In genomic region chr4:109164011-109164410, GRCh38 we compare ENCODE assay signal across 21 cellular contexts.
DNase-seq lines count a peak whose midpoint lies in the region; ATAC-seq and TF ChIP-seq lines count a peak whose summit lies in the region.
"Had no signal": no experiment of that assay in that cellular context is flagged by ENCODE, and none has a peak within 500 bp of the region (broad histone marks: within the 10 kb centered on the region; RNA-seq: fewer than 3 reads in every experiment).

No MANE protein-coding gene starts in this region.

- BruUV-seq in IMR-90 (replicated peaks; lab: Mats Ljungman, UMichigan), result no TSS peak

- no peak overlapping the region for H3K27ac ChIP-seq in IMR-90 (ENCODE audit: insufficient read depth, low read length)
- H3K27ac ChIP-seq: ascending aorta, tibial nerve had no signal

- no peaks in the 10 kb centered on the region for H3K9me1 ChIP-seq in IMR-90 (ENCODE audit: insufficient read depth, low read length)

- no peaks in the 10 kb centered on the region for H4K20me1 ChIP-seq in IMR-90 (ENCODE audit: insufficient read depth, low read length)

- no peaks in the 10 kb centered on the region for H3K27me3 ChIP-seq in IMR-90 (ENCODE audit: control insufficient read depth, insufficient read depth, low read length)
- no peaks in the 10 kb centered on the region for H3K27me3 ChIP-seq in kidney epithelial cell (ENCODE audit: control insufficient read depth, insufficient read depth, low read length)
- H3K27me3 ChIP-seq: ascending aorta, tibial nerve had no signal

- no peak overlapping the region for H4K8ac ChIP-seq in IMR-90 (ENCODE audit: low read depth in 2 of 2, low read length in 2 of 2)

- no peak for TF ChIP-seq RAD21 in IMR-90 (IDR thresholded peaks at IDR 0.05; ENCODE audit: low read length)

- in situ Hi-C loops in IMR-90 (cut with MboI; ENCODE audit: low sequenced_read_pairs), result no loop called here
- in situ Hi-C loops in GM13976 (cut with MboI; ENCODE audit: low sequenced_read_pairs, unreplicated experiment), result no loop called here

- no peaks in the 10 kb centered on the region for H3K36me3 ChIP-seq in IMR-90 (ENCODE audit: control insufficient read depth, insufficient read depth, low read length)
- no peaks in the 10 kb centered on the region for H3K36me3 ChIP-seq in kidney epithelial cell (ENCODE audit: control insufficient read depth, insufficient read depth, low read length)
- H3K36me3 ChIP-seq: ascending aorta, tibial nerve had no signal

- H3K4me2 ChIP-seq in IMR-90 (ENCODE audit: low read depth, low read length), result no peak overlapping the region
- H3K4me2 ChIP-seq: smooth muscle cell had no signal

- no peak overlapping the region for H2BK20ac ChIP-seq in IMR-90 (ENCODE audit: low read depth, low read length)

- no peak overlapping the region for H4K91ac ChIP-seq in IMR-90 (ENCODE audit: insufficient read depth, low read depth, low read length)

- H3K14ac ChIP-seq in IMR-90 (replicated peaks; ENCODE audit: low read depth, low read length), result no peak overlapping the region

- no peak overlapping the region for H3K56ac ChIP-seq in IMR-90 (ENCODE audit: extremely low read depth, insufficient read depth, low read length)

- no peak overlapping the region for H2AK9ac ChIP-seq in IMR-90 (replicated peaks; ENCODE audit: low read depth, low read length, poor library complexity)

- H3K79me1 ChIP-seq in IMR-90 (ENCODE audit: low read depth in 1 of 2, low read length in 2 of 2), result no peaks in the 10 kb centered on the region

- TF ChIP-seq CTCF in IMR-90 (conservative IDR thresholded peaks at IDR 0.05; ENCODE audit: low read depth, low read length) (no peak), choroid plexus epithelial cell (conservative IDR thresholded peaks at IDR 0.05; ENCODE audit: low read depth, low read length) (no peak), kidney epithelial cell (IDR thresholded peaks at IDR 0.05; ENCODE audit: insufficient read depth, low read length, poor library complexity, severe bottlenecking) (no peak), GM13976 (IDR thresholded peaks at IDR 0.05; ENCODE audit: borderline replicate concordance, control extremely low read depth, extremely low read depth, insufficient read depth, missing control alignments) (no peak)

- no peak overlapping the region for H2AK5ac ChIP-seq in IMR-90 (ENCODE audit: low read depth, low read length)

- H3K4ac ChIP-seq in IMR-90 (ENCODE audit: low read depth, low read length), result no peak overlapping the region

- H2BK5ac ChIP-seq in IMR-90 (ENCODE audit: low read depth, low read length, poor library complexity, severe bottlenecking), result no peak overlapping the region

- no peak overlapping the region for H3K9ac ChIP-seq in IMR-90 (ENCODE audit: low read depth, low read length)

- peak; percentile 5 for DNase-seq in IMR-90
- DNase-seq in choroid plexus epithelial cell (ENCODE audit: low read depth), result peak; percentile 68
- DNase-seq in kidney epithelial cell (ENCODE audit: low read depth), result peak; percentile 9
- peak; percentile 48 for DNase-seq in renal cortical epithelial cell (ENCODE audit: low read depth)
- no peak for DNase-seq in GM13976 (ENCODE audit: low spot score)
- DNase-seq in GF-D8 (lab: John Stamatoyannopoulos, UW), result no peak
- no peak for DNase-seq in NOMO-1 treated with dmso at 0.1 percent for 144 hours (lab: John Stamatoyannopoulos, UW; ENCODE audit: unreplicated experiment)
- DNase-seq: activated CD8-positive, alpha-beta memory T cell treated with anti-CD3 and anti-CD28 coated beads for 24 hours; effector CD4-positive, alpha-beta T cell; foreskin melanocyte; midbrain; MM.1S; NCI-H2029; NCI-H82; occipital lobe had no signal

- dilution Hi-C loops in IMR-90 (cut with HindIII; ENCODE audit: low sequenced_read_pairs, unreplicated experiment), result no loop called here

- no peak overlapping the region for H3K23ac ChIP-seq in IMR-90 (ENCODE audit: low read depth, low read length)

- H2BK15ac ChIP-seq in IMR-90 (ENCODE audit: low read depth, low read length), result no peak overlapping the region

- H2AFZ ChIP-seq in IMR-90 (replicated peaks; ENCODE audit: low read length, poor library complexity), result no peak overlapping the region

- no peak overlapping the region for H4K5ac ChIP-seq in IMR-90 (ENCODE audit: low read depth, low read length)

- ATAC-seq in IMR-90 (ENCODE audit: low read depth) (peak; percentile 70), GM18519 (IDR thresholded peaks at IDR 0.05; ENCODE audit: low FRiP score, unreplicated experiment) (no peak)
- ATAC-seq: HCT116; stimulated activated effector memory CD8-positive, alpha-beta T cell treated with anti-CD3 and anti-CD28 coated beads, Interleukin-12 subunit alpha, Interleukin-12 subunit beta, amount 100 ng/mL, for 72 hours had no signal

- intact Hi-C loops in IMR-90 (cut with micrococcal nuclease), result no loop called here

- H3K9me3 ChIP-seq in IMR-90 (ENCODE audit: control insufficient read depth, insufficient read depth, low read length), result no peaks in the 10 kb centered on the region
- H3K9me3 ChIP-seq: ascending aorta, tibial nerve had no signal

- TF ChIP-seq POLR2A in IMR-90 (IDR thresholded peaks at IDR 0.05; ENCODE audit: low read depth, low read length), result no peak

- CTCF ChIA-PET in IMR-90 (lab: Yijun Ruan, JAX), result interaction anchor here (0.7 kb wide), 1 partner anchor 57 kb away, joined by 3 read pairs; no protein-coding TSS in a partner anchor

- H3K18ac ChIP-seq in IMR-90 (ENCODE audit: low read depth, low read length), result no peak overlapping the region

- POLR2A ChIA-PET in IMR-90 (lab: Charles Lee; ENCODE audit: unreplicated experiment), result no interaction called here

- H3K4me3 ChIP-seq in IMR-90 (ENCODE audit: insufficient read depth, low read depth, low read length) (no peak overlapping the region), choroid plexus epithelial cell (ENCODE audit: low read depth, low read length) (no peak overlapping the region), kidney epithelial cell (ENCODE audit: low read depth, low read length) (no peak overlapping the region)
- H3K4me3 ChIP-seq: ascending aorta, smooth muscle cell, tibial nerve had no signal

- no peaks in the 10 kb centered on the region for H3K4me1 ChIP-seq in IMR-90 (ENCODE audit: control insufficient read depth, insufficient read depth, low read length)
- H3K4me1 ChIP-seq: ascending aorta, tibial nerve had no signal

- H2BK120ac ChIP-seq in IMR-90 (ENCODE audit: low read depth, low read length), result no peak overlapping the region

TF ChIP-seq in IMR-90, 13 proteins besides CTCF, POLR2A, EP300 and RAD21:
- TF ChIP-seq SMC3 (IDR thresholded peaks at IDR 0.05; ENCODE audit: low read depth, low read length), result no peak
- TF ChIP-seq CEBPB (IDR thresholded peaks at IDR 0.05; ENCODE audit: low read depth, low read length), result peak; percentile 16; the same call in 1 of the 2 replicates

Comparison
In these comparisons a context has a peak if more than half of its experiments do, and no peak if none do; other contexts are left out.
1. DNase-seq: peak in IMR-90 (single experiment), choroid plexus epithelial cell (single experiment), kidney epithelial cell (single experiment) and renal cortical epithelial cell (single experiment); none in GM13976 (single experiment), GF-D8 (single experiment) and NOMO-1 treated with dmso at 0.1 percent for 144 hours (single experiment).